In the genomic region with DNA sequence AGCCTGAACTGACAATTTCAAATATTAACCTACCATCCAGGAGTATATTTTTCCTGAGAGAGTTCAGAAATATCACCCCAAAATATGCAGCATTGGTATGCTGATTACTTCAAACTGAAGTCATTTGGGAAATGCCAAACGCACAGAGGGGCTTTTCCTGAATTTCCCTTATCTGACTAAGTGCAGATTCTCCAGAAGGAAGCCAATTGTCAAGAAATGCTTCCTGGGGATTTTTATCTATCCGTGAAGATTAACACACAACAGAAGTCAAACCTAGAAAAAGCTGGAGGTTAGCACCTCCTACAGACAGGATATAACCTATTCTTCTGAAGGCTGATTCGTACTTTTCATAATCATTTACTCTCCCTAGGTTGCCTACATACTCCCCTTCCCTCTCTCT, we compare ENCODE assay signal across 17 cellular contexts.
"Had no signal": no experiment of that assay in that cellular context is flagged by ENCODE, and none has a peak within 500 bp of the region (broad histone marks: within the 10 kb centered on the region; RNA-seq: fewer than 3 reads in every experiment).

No MANE protein-coding gene starts in this region.

- H3K27ac ChIP-seq: breast epithelium, epithelial cell of prostate, gastroesophageal sphincter, psoas muscle, sigmoid colon, upper lobe of right lung had no signal

- H3K4me3 ChIP-seq: breast epithelium, gastroesophageal sphincter, psoas muscle, sigmoid colon, upper lobe of right lung had no signal

- H3K9ac ChIP-seq: SK-N-SH had no signal

- H3K27me3 ChIP-seq: breast epithelium, gastroesophageal sphincter, sigmoid colon, upper lobe of right lung had no signal

- H3K36me3 ChIP-seq: breast epithelium, gastroesophageal sphincter, sigmoid colon, upper lobe of right lung had no signal

- H3K4me1 Mint-ChIP-seq: activated B cell treated with CpG ODN at 0.5 μM for 24 hours had no signal

- DNase-seq: activated B cell treated with CpG ODN at 0.5 μM for 24 hours; activated gamma-delta T cell; activated T-cell treated with anti-CD3 and anti-CD28 coated beads, Interleukin-2, amount 50 U/mL, for 48 hours; immature natural killer cell; left colon; psoas muscle; sigmoid colon; SK-N-SH; stimulated activated CD4-positive, alpha-beta T cell treated with anti-CD3 and anti-CD28 coated beads, Interleukin-12 subunit alpha, Interleukin-12 subunit beta, amount 100 ng/mL, for 4 hours; stimulated activated naive CD4-positive, alpha-beta T cell; upper lobe of right lung had no signal

- H3K4me3 Mint-ChIP-seq: activated B cell treated with CpG ODN at 0.5 μM for 24 hours; activated naive CD8-positive, alpha-beta T cell; immature natural killer cell; natural killer cell treated with Interleukin-12 subunit alpha and Interleukin-12 subunit beta and Interleukin-15 and Interleukin-18, amount 100 ng/mL, for 72 hours; T-helper 1 cell treated with Interleukin-12 subunit alpha and Interleukin-12 subunit beta and Interleukin-4 antibody, amounts not matched to agents 30 μg/mL and 1 μg/mL, for 36 hours had no signal

- H3K4me2 ChIP-seq: SK-N-SH had no signal

- H3K27ac Mint-ChIP-seq: activated B cell treated with CpG ODN at 0.5 μM for 24 hours; activated naive CD8-positive, alpha-beta T cell; immature natural killer cell; natural killer cell treated with Interleukin-12 subunit alpha and Interleukin-12 subunit beta and Interleukin-15 and Interleukin-18, amount 100 ng/mL, for 72 hours; T-helper 1 cell treated with Interleukin-12 subunit alpha and Interleukin-12 subunit beta and Interleukin-4 antibody, amounts not matched to agents 30 μg/mL and 1 μg/mL, for 36 hours had no signal

- ATAC-seq: gastroesophageal sphincter; left colon; natural killer cell treated with Interleukin-12 subunit alpha and Interleukin-12 subunit beta and Interleukin-15 and Interleukin-18, amount 100 ng/mL, for 72 hours; psoas muscle; upper lobe of right lung had no signal

- H3K9me3 ChIP-seq: psoas muscle, upper lobe of right lung had no signal

- H3K4me1 ChIP-seq: breast epithelium, gastroesophageal sphincter, psoas muscle, sigmoid colon, upper lobe of right lung had no signal
